ENCODE assay signal across 1 cellular context in genomic region chr17:15409721-15410247, GRCh38.
A peak's percentile ranks its signal among the peaks of the same experiment; 100 is the strongest.
TF ChIP-seq lines count a peak whose summit lies in the region.

No MANE protein-coding gene starts in this region.

TF ChIP-seq in SK-N-SH, 30 proteins besides CTCF, POLR2A, EP300 and RAD21 (continued from another document):
- TF ChIP-seq IRF3 (IDR thresholded peaks at IDR 0.05; ENCODE audit: low read depth, low read length) (no peak), TAF1 (IDR thresholded peaks at IDR 0.05; ENCODE audit: borderline replicate concordance, low read depth, low read length) (no peak), RFX5 (IDR thresholded peaks at IDR 0.05; ENCODE audit: low read length) (no peak), MAX (IDR thresholded peaks at IDR 0.05; ENCODE audit: low read depth) (peak; percentile 32; the same call in 1 of the 2 replicates), PBX3 (IDR thresholded peaks at IDR 0.05) (peak; percentile 28), FOSL2 (IDR thresholded peaks at IDR 0.05; ENCODE audit: borderline replicate concordance, low read depth) (peak; percentile 54; the same call in 1 of the 2 replicates), FOXJ3 (CRISPR knock-in tag; IDR thresholded peaks at IDR 0.05) (no peak), ZBTB33 (IDR thresholded peaks at IDR 0.05; ENCODE audit: borderline replicate concordance, low read depth) (no peak), NRF1 (IDR thresholded peaks at IDR 0.05; ENCODE audit: low read depth, low read length) (no peak)
